ENCODE assay signal across 8 cellular contexts in genomic region chr10:76547352-76547972, GRCh38.
DNase-seq lines count a peak whose midpoint lies in the region; ATAC-seq, FAIRE-seq and TF ChIP-seq lines count a peak whose summit lies in the region.

No MANE protein-coding gene starts in this region.

- FAIRE-seq in bronchial epithelial cell (lab: Jason Lieb, UNC) (no peak), islet of Langerhans (lab: Jason Lieb, UNC) (peak; percentile 98)

- POLR2A ChIA-PET in GM10248 (lab: Yijun Ruan, JAX), result no interaction called here

- CTCF ChIA-PET in GM10248 (lab: Yijun Ruan, JAX), result interaction anchor here (1.0 to 1.7 kb wide), 5 partner anchors 8 to 438 kb away, joined by 3 to 6 read pairs (median 3); no protein-coding TSS in a partner anchor

- TF ChIP-seq CTCF in GM10248 (IDR thresholded peaks at IDR 0.05; ENCODE audit: control extremely low read depth, extremely low read depth, low read depth, missing control alignments) (peak; percentile 66), bronchial epithelial cell (IDR thresholded peaks at IDR 0.05; ENCODE audit: insufficient read depth, low read length, severe bottlenecking) (peak; percentile 71)

- H3K27me3 ChIP-seq in bronchial epithelial cell (ENCODE audit: control insufficient read depth, insufficient read depth, low read length), result no peaks in the 10 kb centered on the region

- no peaks in the 10 kb centered on the region for H3K36me3 ChIP-seq in bronchial epithelial cell (ENCODE audit: control insufficient read depth, insufficient read depth, low read length)

- ATAC-seq in HG02623 (IDR thresholded peaks at IDR 0.05; ENCODE audit: unreplicated experiment) (peak; percentile 64), GM18873 (IDR thresholded peaks at IDR 0.05; ENCODE audit: low FRiP score, unreplicated experiment) (no peak)

- DNase-seq in GM10248 (ENCODE audit: extremely low spot score) (peak; percentile 38), NCI-H1694 treated with DMSO at 0.1 percent for 48 hours (lab: John Stamatoyannopoulos, UW) (peak; percentile 71), T1000 (lab: John Stamatoyannopoulos, UW) (peak; percentile 65), bronchial epithelial cell (ENCODE audit: low read depth) (peak; percentile 63)
- DNase-seq in stimulated activated CD4-positive, alpha-beta T cell treated with anti-CD3 and anti-CD28 coated beads, Interleukin-1b, Interleukin-23, amount 100 ng/mL, for 48 hours, result peak; percentile 59

- H3K4me3 ChIP-seq in bronchial epithelial cell (ENCODE audit: low read depth, low read length), result no peak overlapping the region
